ENCODE assay signal across 18 cellular contexts in genomic region chr16:86391486-86391885, GRCh38.
DNase-seq lines count a peak whose midpoint lies in the region; ATAC-seq and TF ChIP-seq lines count a peak whose summit lies in the region.
"Had no signal": no experiment of that assay in that cellular context is flagged by ENCODE, and none has a peak within 500 bp of the region (broad histone marks: within the 10 kb centered on the region; RNA-seq: fewer than 3 reads in every experiment).

No MANE protein-coding gene starts in this region.

- H3K4me1 Mint-ChIP-seq in natural killer cell treated with Interleukin-12 subunit alpha and Interleukin-12 subunit beta and Interleukin-15 and Interleukin-18, amount 100 ng/mL, for 72 hours (ENCODE audit: low read depth in 2 of 2), result no peaks in the 10 kb centered on the region
- H3K4me1 Mint-ChIP-seq in natural killer cell, result no peaks in the 10 kb centered on the region
- no peaks in the 10 kb centered on the region for H3K4me1 Mint-ChIP-seq in activated CD4-positive, alpha-beta memory T cell treated with anti-CD3 and anti-CD28 coated beads for 36 hours (ENCODE audit: low read depth)
- H3K4me1 Mint-ChIP-seq: CD14-positive monocyte had no signal

- H3K27me3 Mint-ChIP-seq in natural killer cell treated with Interleukin-12 subunit alpha and Interleukin-12 subunit beta and Interleukin-15 and Interleukin-18, amount 100 ng/mL, for 72 hours, result peaks cover 7 to 21% of the 10 kb centered on the region in 2 donors
- peaks cover 10 to 11% of the 10 kb centered on the region in 2 donors for H3K27me3 Mint-ChIP-seq in natural killer cell (ENCODE audit: low read depth in 2 of 2)
- H3K27me3 Mint-ChIP-seq in activated CD4-positive, alpha-beta memory T cell treated with anti-CD3 and anti-CD28 coated beads for 36 hours, result peaks cover 5% of the 10 kb centered on the region

- H3K4me3 Mint-ChIP-seq in natural killer cell treated with Interleukin-12 subunit alpha and Interleukin-12 subunit beta and Interleukin-15 and Interleukin-18, amount 100 ng/mL, for 72 hours, result no peak overlapping the region
- H3K4me3 Mint-ChIP-seq in natural killer cell, result no peak overlapping the region
- H3K4me3 Mint-ChIP-seq in activated CD4-positive, alpha-beta memory T cell treated with anti-CD3 and anti-CD28 coated beads for 36 hours, result no peak overlapping the region
- H3K4me3 Mint-ChIP-seq: CD14-positive monocyte had no signal

- POLR2A ChIA-PET in activated CD4-positive, alpha-beta memory T cell treated with anti-CD3 and anti-CD28 coated beads for 36 hours (lab: Charles Lee), result no interaction called here

- no peak for TF ChIP-seq CTCF in natural killer cell (IDR thresholded peaks at IDR 0.05)

- intact Hi-C loops in natural killer cell (cut with micrococcal nuclease), result no loop called here
- intact Hi-C loops in activated CD4-positive, alpha-beta memory T cell treated with anti-CD3 and anti-CD28 coated beads for 36 hours (cut with micrococcal nuclease), result no loop called here

- H3K27ac Mint-ChIP-seq in natural killer cell treated with Interleukin-12 subunit alpha and Interleukin-12 subunit beta and Interleukin-15 and Interleukin-18, amount 100 ng/mL, for 72 hours, result no peak overlapping the region
- no peak overlapping the region for H3K27ac Mint-ChIP-seq in natural killer cell
- H3K27ac Mint-ChIP-seq in activated CD4-positive, alpha-beta memory T cell treated with anti-CD3 and anti-CD28 coated beads for 36 hours, result no peak overlapping the region

- CTCF ChIA-PET in activated CD4-positive, alpha-beta memory T cell treated with anti-CD3 and anti-CD28 coated beads for 36 hours (lab: Charles Lee), result no interaction called here

- no peak for ATAC-seq in natural killer cell treated with Interleukin-12 subunit alpha and Interleukin-12 subunit beta and Interleukin-15 and Interleukin-18, amount 100 ng/mL, for 72 hours
- no peak for ATAC-seq in natural killer cell
- no peak for ATAC-seq in GM18505 (IDR thresholded peaks at IDR 0.05; ENCODE audit: unreplicated experiment)

- DNase-seq in natural killer cell treated with Interleukin-12 subunit alpha and Interleukin-12 subunit beta and Interleukin-15 and Interleukin-18, amount 100 ng/mL, for 72 hours (ENCODE audit: low spot score), result peak; percentile 50
- DNase-seq in natural killer cell, result no peak
- peak; percentile 31 for DNase-seq in T1000 (lab: John Stamatoyannopoulos, UW)
- peak; percentile 1 for DNase-seq in epidermal melanocyte (ENCODE audit: insufficient read length, low spot score)
- DNase-seq in activated CD4-positive, alpha-beta memory T cell treated with anti-CD3 and anti-CD28 coated beads for 36 hours, result no peak
- no peak for DNase-seq in activated naive CD4-positive, alpha-beta T cell (lab: John Stamatoyannopoulos, UW)
- no peak for DNase-seq in cerebellum (ENCODE audit: low spot score)
- DNase-seq: 8988T, DMS53, H7, Karpas-422, NCI-H1105 treated with DMSO at 0.1 percent for 48 hours, NCI-H187, NCI-H446, NCI-H774, SIG-M5 had no signal

- H3K36me3 Mint-ChIP-seq in natural killer cell treated with Interleukin-12 subunit alpha and Interleukin-12 subunit beta and Interleukin-15 and Interleukin-18, amount 100 ng/mL, for 72 hours, result no peaks in the 10 kb centered on the region
- no peaks in the 10 kb centered on the region for H3K36me3 Mint-ChIP-seq in natural killer cell
- no peaks in the 10 kb centered on the region for H3K36me3 Mint-ChIP-seq in activated CD4-positive, alpha-beta memory T cell treated with anti-CD3 and anti-CD28 coated beads for 36 hours
- H3K36me3 Mint-ChIP-seq: CD14-positive monocyte had no signal

- no peaks in the 10 kb centered on the region for H3K9me3 Mint-ChIP-seq in natural killer cell treated with Interleukin-12 subunit alpha and Interleukin-12 subunit beta and Interleukin-15 and Interleukin-18, amount 100 ng/mL, for 72 hours
- H3K9me3 Mint-ChIP-seq in natural killer cell, result no peaks in the 10 kb centered on the region
- H3K9me3 Mint-ChIP-seq in activated CD4-positive, alpha-beta memory T cell treated with anti-CD3 and anti-CD28 coated beads for 36 hours, result no peaks in the 10 kb centered on the region
- H3K9me3 Mint-ChIP-seq: CD14-positive monocyte had no signal

- TF ChIP-seq POLR2A in GM18505 (IDR thresholded peaks at IDR 0.05; ENCODE audit: borderline replicate concordance, extremely low read depth, insufficient read depth, insufficient read length), result no peak

Comparison
In these comparisons a context has a peak if more than half of its experiments do, and no peak if none do; other contexts are left out.
1. DNase-seq: peak in natural killer cell treated with Interleukin-12 subunit alpha and Interleukin-12 subunit beta and Interleukin-15 and Interleukin-18, amount 100 ng/mL, for 72 hours (single experiment), T1000 (single experiment) and epidermal melanocyte (single experiment); none in natural killer cell (single experiment), activated CD4-positive, alpha-beta memory T cell treated with anti-CD3 and anti-CD28 coated beads for 36 hours (single experiment), activated naive CD4-positive, alpha-beta T cell (0 of 4) and cerebellum (single experiment).